ENCODE assay signal across 8 cellular contexts in the genomic region with DNA sequence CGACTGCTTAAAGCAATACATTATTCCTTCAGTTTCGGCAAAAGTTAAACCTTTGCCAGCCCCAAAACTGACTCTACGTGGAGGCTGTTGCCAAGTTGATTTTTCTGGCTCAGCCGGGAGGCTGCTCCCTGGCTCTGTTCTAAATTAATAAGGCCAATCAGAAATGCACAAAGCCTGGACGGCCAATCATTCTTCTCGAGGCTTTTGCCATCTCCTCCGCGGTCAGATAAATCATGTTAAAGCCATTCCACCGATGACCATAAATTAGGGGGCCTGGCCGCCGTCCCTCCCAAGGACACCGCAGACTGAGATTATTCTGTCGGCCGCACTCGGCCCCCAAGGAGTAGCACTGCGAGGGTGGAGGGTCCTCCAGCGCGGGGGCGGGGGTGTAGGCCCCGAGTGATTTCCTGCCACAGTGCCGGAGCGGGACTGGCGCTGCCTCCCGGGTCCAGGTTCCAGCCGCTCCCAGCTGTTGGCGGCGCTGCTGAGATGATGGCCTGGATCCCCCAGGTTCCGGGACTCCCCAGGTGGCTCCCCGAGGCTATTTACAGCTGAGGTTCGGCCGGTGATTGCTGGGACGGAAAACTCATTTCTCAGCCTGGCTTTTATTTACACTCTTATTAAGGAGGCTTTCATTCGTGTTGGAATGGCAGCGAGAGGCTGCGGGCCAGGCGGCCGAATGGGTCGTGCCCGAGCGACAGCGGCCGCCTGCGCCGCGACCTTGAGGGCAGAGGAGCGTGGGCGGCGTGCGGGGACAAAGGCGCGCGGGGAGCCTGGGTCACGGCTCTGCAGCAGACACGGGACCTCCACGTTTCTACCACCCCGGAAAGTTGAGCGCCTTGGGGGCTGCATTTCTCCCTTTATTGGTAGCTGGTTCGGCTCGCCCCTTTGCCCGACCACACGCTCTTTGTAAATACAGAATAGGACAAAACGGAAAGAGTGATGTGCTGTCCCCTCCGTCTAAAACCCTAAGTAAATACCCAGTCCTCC.
DNase-seq lines count a peak whose midpoint lies in the region; ATAC-seq and TF ChIP-seq lines count a peak whose summit lies in the region.

No MANE protein-coding gene starts in this region.

- ATAC-seq in GM18873 (IDR thresholded peaks at IDR 0.05; ENCODE audit: low FRiP score, unreplicated experiment): peak; percentile 51
- peak; percentile 70 for ATAC-seq in HG03196 (IDR thresholded peaks at IDR 0.05; ENCODE audit: unreplicated experiment)
- peak; percentile 88 for ATAC-seq in sciatic nerve

- intact Hi-C loops in sciatic nerve (cut with DNase I): no loop called here

- peak; percentile 75 for TF ChIP-seq CTCF in chondrocyte (IDR thresholded peaks at IDR 0.05)

- H3K27me3 Mint-ChIP-seq in chondrocyte (ENCODE audit: low read depth) (no peaks in the 10 kb centered on the region), immature natural killer cell (ENCODE audit: low read depth in 3 of 3) (peaks cover 9 to 46% (median 19%) of the 10 kb centered on the region in 3 donors)

- H3K4me1 Mint-ChIP-seq in chondrocyte (ENCODE audit: low read depth) (peaks cover 25% of the 10 kb centered on the region), immature natural killer cell (peaks cover 13 to 14% of the 10 kb centered on the region in 2 donors)

- DNase-seq in Ammon's horn (ENCODE audit: low spot score) (peak; percentile 71), SW480 (ENCODE audit: low spot score) (peak; percentile 50), chondrocyte (ENCODE audit: low spot score) (no peak), immature natural killer cell (peak; percentile 15 to 22 (median 16)), sciatic nerve (ENCODE audit: low spot score) (peak; percentile 82), AML-193 (lab: John Stamatoyannopoulos, UW) (no peak)

- H3K9me3 Mint-ChIP-seq in chondrocyte (ENCODE audit: low read depth) (no peaks in the 10 kb centered on the region), immature natural killer cell (peaks cover 0 to 4% (median 0%) of the 10 kb centered on the region in 6 donors)

- H3K27ac Mint-ChIP-seq in chondrocyte (ENCODE audit: unreplicated experiment) (peak overlapping the region; percentile 89), immature natural killer cell (no peak overlapping the region)

- peak overlapping the region; percentile 82 for H3K4me3 Mint-ChIP-seq in chondrocyte (ENCODE audit: unreplicated experiment)
- H3K4me3 Mint-ChIP-seq in immature natural killer cell: peak overlapping the region; percentile 81 to 90 (median 85)

- H3K36me3 Mint-ChIP-seq in chondrocyte (ENCODE audit: low read depth): no peaks in the 10 kb centered on the region
- H3K36me3 Mint-ChIP-seq in immature natural killer cell: no peaks in the 10 kb centered on the region

Comparison
In these comparisons a context has a peak if more than half of its experiments do, and no peak if none do; other contexts are left out.
1. DNase-seq: peak in Ammon's horn (single experiment), SW480 (single experiment), immature natural killer cell (3 of 3) and sciatic nerve (single experiment); none in chondrocyte (single experiment) and AML-193 (0 of 2).
2. Peak in every context shown above with its lines, with median percentiles within 50 percentile points of each other: ATAC-seq.